8 cellular contexts compared by ENCODE assay signal in the genomic region with DNA sequence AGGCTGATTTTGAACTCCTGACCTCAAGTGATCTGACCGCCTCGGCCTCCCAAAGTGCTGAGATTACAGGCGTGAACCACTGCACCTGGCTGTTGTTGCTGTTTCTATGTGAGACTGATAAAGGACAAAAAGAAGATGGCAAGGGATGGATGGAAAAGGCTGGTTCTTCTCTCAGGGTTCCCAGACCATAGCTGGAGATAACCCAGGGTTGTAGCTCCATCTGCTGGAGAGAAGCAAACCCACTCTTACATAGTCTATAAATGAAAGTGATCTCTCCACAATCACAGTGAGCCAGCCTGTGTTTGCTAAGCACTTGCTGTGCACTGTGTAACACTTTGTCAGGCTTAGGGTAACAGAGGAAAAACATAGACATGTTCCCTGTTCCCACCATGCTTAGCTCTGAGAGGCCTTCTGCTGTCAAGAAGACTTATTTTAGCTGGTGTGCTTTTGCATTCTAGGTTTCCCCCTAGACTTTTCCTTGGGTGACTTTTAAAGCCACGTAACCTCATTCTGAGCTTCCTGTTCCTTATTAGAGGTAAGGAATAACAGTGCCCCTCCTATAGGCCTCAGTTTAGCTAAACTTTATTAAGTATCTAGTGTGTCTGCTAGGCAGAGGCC. TPM values are rescaled to one million over a fixed set of nuclear protein-coding genes. Genes with fewer than 3 reads are reported as not detected.
DNase-seq lines count a peak whose midpoint lies in the region; ATAC-seq, FAIRE-seq and TF ChIP-seq lines count a peak whose summit lies in the region.

No MANE protein-coding gene starts in this region.

- intact Hi-C loops in endothelial cell of umbilical vein (cut with micrococcal nuclease), result loop anchor here (1.0 to 10.0 kb wide), 5 partner anchors 97 to 369 kb away; a partner anchor contains a TSS

- H4K20me1 ChIP-seq in endothelial cell of umbilical vein (replicated peaks; ENCODE audit: control insufficient read depth, extremely low read depth, insufficient read depth, low read length), result no peaks in the 10 kb centered on the region

- H3K36me3 ChIP-seq in endothelial cell of umbilical vein (ENCODE audit: control insufficient read depth in 2 of 2, extremely low read depth in 1 of 2, insufficient read depth in 2 of 2, low read length in 2 of 2) (no peaks in the 10 kb centered on the region), mucosa of stomach (ENCODE audit: control insufficient read depth, insufficient read depth, low read length) (no peaks in the 10 kb centered on the region)

- H3K4me2 ChIP-seq in endothelial cell of umbilical vein (ENCODE audit: insufficient read depth, low read length), result no peak overlapping the region

- no peak overlapping the region for H3K27ac Mint-ChIP-seq in activated CD4-positive, alpha-beta memory T cell treated with anti-CD3 and anti-CD28 coated beads, Interleukin-2, amount 10 ng/mL, durations not matched to agents 7 days and 5 days

- CTCF ChIA-PET in activated CD4-positive, alpha-beta memory T cell treated with anti-CD3 and anti-CD28 coated beads, Interleukin-2, amount 10 ng/mL, durations not matched to agents 7 days and 5 days (lab: Charles Lee), result interaction anchor here (0.5 to 2.7 kb wide), 30 partner anchors 9 to 647 kb away, joined by 3 to 24 read pairs (median 6); a partner anchor contains a TSS
- CTCF ChIA-PET in endothelial cell of umbilical vein (lab: Charles Lee), result interaction anchor here (0.6 to 3.2 kb wide), 34 partner anchors 9 to 235 kb away, joined by 3 to 37 read pairs (median 4); a partner anchor contains a TSS

- DNase-seq in COLO668 (lab: John Stamatoyannopoulos, UW; ENCODE audit: unreplicated experiment) (peak; percentile 68), NCI-H69 (lab: John Stamatoyannopoulos, UW) (peak; percentile 70), endothelial cell of umbilical vein (ENCODE audit: low read depth, low spot score) (peak; percentile 83)
- DNase-seq in activated CD4-positive, alpha-beta memory T cell treated with anti-CD3 and anti-CD28 coated beads, Interleukin-2, amount 10 ng/mL, durations not matched to agents 7 days and 5 days, result peak; percentile 65
- DNase-seq in stimulated activated naive CD8-positive, alpha-beta T cell treated with anti-CD3 and anti-CD28 coated beads, Interleukin-15, Interleukin-2, amounts not matched to agents 100 U/mL and 50 U/mL, for 24 hours, result peak; percentile 49

- no peak for TF ChIP-seq POLR2A in endothelial cell of umbilical vein (IDR thresholded peaks at IDR 0.05; ENCODE audit: low read depth, low read length)

- H3K27me3 ChIP-seq in endothelial cell of umbilical vein (ENCODE audit: control insufficient read depth in 2 of 2, insufficient read depth in 2 of 2, low read length in 2 of 2) (no peaks in the 10 kb centered on the region), mucosa of stomach (ENCODE audit: control insufficient read depth, insufficient read depth, low read length) (no peaks in the 10 kb centered on the region)

- no peaks in the 10 kb centered on the region for H3K9me1 ChIP-seq in endothelial cell of umbilical vein (replicated peaks; ENCODE audit: control insufficient read depth, extremely low read depth, insufficient read depth, low read length)

- ATAC-seq in GM19395 (IDR thresholded peaks at IDR 0.05; ENCODE audit: unreplicated experiment) (peak; percentile 76), HG03460 (IDR thresholded peaks at IDR 0.05; ENCODE audit: unreplicated experiment) (peak; percentile 68)
- ATAC-seq in stimulated activated naive CD8-positive, alpha-beta T cell treated with anti-CD3 and anti-CD28 coated beads, Interleukin-15, Interleukin-2, amounts not matched to agents 100 U/mL and 50 U/mL, for 24 hours, result peak; percentile 92

- H3K27ac ChIP-seq in endothelial cell of umbilical vein (ENCODE audit: insufficient read depth, low read depth, low read length), result peak overlapping the region; percentile 3

- POLR2A ChIA-PET in activated CD4-positive, alpha-beta memory T cell treated with anti-CD3 and anti-CD28 coated beads, Interleukin-2, amount 10 ng/mL, durations not matched to agents 7 days and 5 days (lab: Charles Lee), result interaction anchor here (0.8 to 1.1 kb wide), 2 partner anchors 10 to 135 kb away, joined by 3 to 4 read pairs; a partner anchor contains a TSS
- POLR2A ChIA-PET in endothelial cell of umbilical vein (lab: Charles Lee), result interaction anchor here (0.6 to 1.8 kb wide), 4 partner anchors 10 to 197 kb away, joined by 3 to 10 read pairs (median 8); a partner anchor contains a TSS

- H2AFZ ChIP-seq in endothelial cell of umbilical vein (ENCODE audit: low read depth, low read length), result no peak overlapping the region

- H3K4me3 Mint-ChIP-seq in activated CD4-positive, alpha-beta memory T cell treated with anti-CD3 and anti-CD28 coated beads, Interleukin-2, amount 10 ng/mL, durations not matched to agents 7 days and 5 days, result no peak overlapping the region

- TF ChIP-seq CTCF in endothelial cell of umbilical vein (IDR thresholded peaks at IDR 0.05; ENCODE audit: extremely low read depth in 1 of 2, insufficient read depth in 1 of 2, low read depth in 1 of 2, low read length in 2 of 2), result peak; percentile 69 to 76

- no peaks in the 10 kb centered on the region for H3K36me3 Mint-ChIP-seq in activated CD4-positive, alpha-beta memory T cell treated with anti-CD3 and anti-CD28 coated beads, Interleukin-2, amount 10 ng/mL, durations not matched to agents 7 days and 5 days (ENCODE audit: low read depth)

- H3K4me3 ChIP-seq in endothelial cell of umbilical vein (replicated peaks in 1 of 3; ENCODE audit: insufficient read depth in 1 of 3, low read depth in 1 of 3, low read length in 3 of 3) (no peak overlapping the region), mucosa of stomach (ENCODE audit: low read length) (no peak overlapping the region)

- peaks cover 45% of the 10 kb centered on the region for H3K4me1 Mint-ChIP-seq in activated CD4-positive, alpha-beta memory T cell treated with anti-CD3 and anti-CD28 coated beads, Interleukin-2, amount 10 ng/mL, durations not matched to agents 7 days and 5 days

- H3K79me2 ChIP-seq in endothelial cell of umbilical vein (ENCODE audit: control insufficient read depth, insufficient read depth, low read length), result peaks cover 33% of the 10 kb centered on the region

- dilution Hi-C loops in endothelial cell of umbilical vein (cut with MboI; ENCODE audit: extremely low pct_ligation_motif_present, low sequenced_read_pairs), result no loop called here

- H3K27me3 Mint-ChIP-seq in activated CD4-positive, alpha-beta memory T cell treated with anti-CD3 and anti-CD28 coated beads, Interleukin-2, amount 10 ng/mL, durations not matched to agents 7 days and 5 days, result no peaks in the 10 kb centered on the region

- BruUV-seq in endothelial cell of umbilical vein (replicated peaks; lab: Mats Ljungman, UMichigan), result no TSS peak

- FAIRE-seq in endothelial cell of umbilical vein (lab: Jason Lieb, UNC), result peak; percentile 93

- no peaks in the 10 kb centered on the region for H3K9me3 Mint-ChIP-seq in activated CD4-positive, alpha-beta memory T cell treated with anti-CD3 and anti-CD28 coated beads, Interleukin-2, amount 10 ng/mL, durations not matched to agents 7 days and 5 days

- H3K4me1 ChIP-seq in endothelial cell of umbilical vein (ENCODE audit: control insufficient read depth, extremely low read depth, insufficient read depth, low read length), result peaks cover 63% of the 10 kb centered on the region
- H3K4me1 ChIP-seq in mucosa of stomach (ENCODE audit: control insufficient read depth, insufficient read depth, low read length), result peaks cover 33% of the 10 kb centered on the region

- no peaks in the 10 kb centered on the region for H3K9me3 ChIP-seq in endothelial cell of umbilical vein (replicated peaks; ENCODE audit: control insufficient read depth, insufficient read depth, low read length)
- no peaks in the 10 kb centered on the region for H3K9me3 ChIP-seq in mucosa of stomach (ENCODE audit: control insufficient read depth, low read length)

- H3K9ac ChIP-seq in endothelial cell of umbilical vein (replicated peaks; ENCODE audit: extremely low read depth, insufficient read depth, low read length), result peak overlapping the region; percentile 5
- H3K9ac ChIP-seq in mucosa of stomach (ENCODE audit: low read length), result peak overlapping the region; percentile 31

TF ChIP-seq in endothelial cell of umbilical vein, 7 proteins besides CTCF, POLR2A, EP300 and RAD21:
- TF ChIP-seq MYC (IDR thresholded peaks at IDR 0.05; ENCODE audit: low read depth, low read length) (no peak), FOS (IDR thresholded peaks at IDR 0.05; ENCODE audit: borderline replicate concordance, insufficient read depth, low read length) (no peak), EZH2 (IDR thresholded peaks at IDR 0.05; ENCODE audit: borderline replicate concordance, low read depth, low read length, severe bottlenecking) (no peak)

RNA-seq across cellular contexts. Expression of a gene that starts 49.7 kb away (rescaled TPM):
- 100 to 1,000 TPM; 129 to 136 TPM for total RNA-seq in activated CD4-positive, alpha-beta memory T cell treated with anti-CD3 and anti-CD28 coated beads, Interleukin-2, amount 10 ng/mL, durations not matched to agents 7 days and 5 days
- 153 and 166 TPM in 2 replicates for total RNA-seq in endothelial cell of umbilical vein
- 192 and 229 TPM in 2 replicates for polyA plus RNA-seq in endothelial cell of umbilical vein
- 214 and 217 TPM in 2 replicates for polyA plus RNA-seq in endothelial cell of umbilical vein (2011; cell fraction: cytosol; rRNA removed)
- polyA plus RNA-seq in endothelial cell of umbilical vein (2011; cell fraction: nucleus; rRNA removed), result 214 and 235 TPM in 2 replicates
- 161 and 162 TPM in 2 replicates for polyA plus RNA-seq in endothelial cell of umbilical vein (2012)
- 456 and 465 TPM in 2 replicates for polyA minus RNA-seq in endothelial cell of umbilical vein
- 31.2 TPM for polyA minus RNA-seq in endothelial cell of umbilical vein (2011; cell fraction: cytosol; rRNA and poly(A)+ RNA removed)
- polyA minus RNA-seq in endothelial cell of umbilical vein (2011; cell fraction: nucleus; rRNA and poly(A)+ RNA removed), result 265 and 278 TPM in 2 replicates
